ENCODE assay signal across 9 cellular contexts in genomic region chr3:7242303-7242635, GRCh38.
"Had no signal": no experiment of that assay in that cellular context is flagged by ENCODE, and none has a peak within 500 bp of the region (broad histone marks: within the 10 kb centered on the region; RNA-seq: fewer than 3 reads in every experiment).

No MANE protein-coding gene starts in this region.

- H3K9ac ChIP-seq: GM23248 had no signal

- H3K27ac ChIP-seq: GM23248, HL-60 had no signal

- FAIRE-seq: K562 had no signal

- ATAC-seq: HCT116, K562 had no signal

- DNase-seq: GM23248, GOT3, H7, HFFc6, IMR-90 had no signal

- H3K9me3 ChIP-seq: HAP-1 had no signal

- H3K4me3 ChIP-seq: GM23248, HAP-1, K562 had no signal

- H3K4me1 ChIP-seq: HAP-1 had no signal

- H3K36me3 ChIP-seq: HAP-1 had no signal

- H2AFZ ChIP-seq: GM23248 had no signal
